In the genomic region with DNA sequence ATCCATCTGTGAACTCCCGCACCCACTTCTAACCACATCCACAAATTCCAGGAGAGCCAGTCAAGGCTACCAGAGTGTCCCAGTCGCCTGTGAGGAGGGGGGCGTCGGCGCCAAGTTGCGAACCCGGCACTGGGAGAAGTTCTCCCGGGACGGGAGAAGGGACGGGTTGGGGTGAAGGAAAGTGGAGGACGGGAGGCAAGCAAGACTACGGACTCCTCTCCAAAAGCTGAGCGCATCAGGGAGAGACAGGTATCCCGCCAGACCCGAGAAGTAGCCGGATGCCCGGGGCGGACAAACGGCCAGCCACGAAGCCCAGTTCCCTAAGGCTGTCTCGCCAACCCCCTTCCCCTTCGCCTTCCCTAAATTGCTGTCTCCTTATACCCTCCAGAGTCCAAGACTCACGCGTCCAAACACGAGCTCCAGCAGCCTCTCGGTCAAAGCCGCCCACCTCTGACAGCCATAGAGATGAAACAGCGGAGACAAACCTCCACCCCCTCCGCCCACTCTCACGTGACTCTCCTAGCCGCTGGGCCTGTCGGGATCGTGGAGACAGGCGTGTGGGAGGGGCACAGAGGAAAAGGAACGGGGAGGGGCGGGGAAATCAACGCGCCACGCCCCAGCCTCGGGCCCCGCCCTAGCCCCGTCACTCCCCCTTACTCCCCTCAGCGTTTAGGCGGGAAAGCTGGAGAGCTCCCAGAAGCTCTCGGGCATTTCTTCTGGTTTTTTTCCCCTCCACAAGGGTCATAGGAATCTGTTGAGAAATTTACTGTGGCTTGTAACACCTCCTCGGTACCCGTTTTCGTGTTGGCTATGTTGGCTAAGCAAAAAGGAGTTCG, we compare ENCODE assay signal across 1 cellular context.
A peak's percentile ranks its signal among the peaks of the same experiment; 100 is the strongest.
TF ChIP-seq lines count a peak whose summit lies in the region.

A gene with protein sequence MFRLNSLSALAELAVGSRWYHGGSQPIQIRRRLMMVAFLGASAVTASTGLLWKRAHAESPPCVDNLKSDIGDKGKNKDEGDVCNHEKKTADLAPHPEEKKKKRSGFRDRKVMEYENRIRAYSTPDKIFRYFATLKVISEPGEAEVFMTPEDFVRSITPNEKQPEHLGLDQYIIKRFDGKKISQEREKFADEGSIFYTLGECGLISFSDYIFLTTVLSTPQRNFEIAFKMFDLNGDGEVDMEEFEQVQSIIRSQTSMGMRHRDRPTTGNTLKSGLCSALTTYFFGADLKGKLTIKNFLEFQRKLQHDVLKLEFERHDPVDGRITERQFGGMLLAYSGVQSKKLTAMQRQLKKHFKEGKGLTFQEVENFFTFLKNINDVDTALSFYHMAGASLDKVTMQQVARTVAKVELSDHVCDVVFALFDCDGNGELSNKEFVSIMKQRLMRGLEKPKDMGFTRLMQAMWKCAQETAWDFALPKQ (minus strand): TSS at position 472 of the 836 bp plus-strand sequence. CDS start 59,286 bp downstream, outside the sequence.

TF ChIP-seq in HEK293, 187 proteins besides CTCF, POLR2A, EP300 and RAD21 (continued from another document and continues in another):
- no peak for TF ChIP-seq MZF1 (tag by site-specific recombination; IDR thresholded peaks at IDR 0.05; ENCODE audit: borderline replicate concordance)
- no peak for TF ChIP-seq ZNF184 (tag by site-specific recombination; IDR thresholded peaks at IDR 0.05)
- TF ChIP-seq ZNF530 (tag by site-specific recombination; IDR thresholded peaks at IDR 0.05; ENCODE audit: low read depth): no peak
- TF ChIP-seq ZNF24 (tag by site-specific recombination; IDR thresholded peaks at IDR 0.05): peak; percentile 54; the same call in 1 of the 2 replicates
- TF ChIP-seq ZNF521 (tag by site-specific recombination; IDR thresholded peaks at IDR 0.05): no peak
- TF ChIP-seq ZEB2 (tag by site-specific recombination; IDR thresholded peaks at IDR 0.05): peak; percentile 79
- no peak for TF ChIP-seq ZNF548 (tag by site-specific recombination; IDR thresholded peaks at IDR 0.05)
- no peak for TF ChIP-seq ZNF48 (tag by site-specific recombination; IDR thresholded peaks at IDR 0.05)
- peak; percentile 35; the same call in 1 of the 2 replicates for TF ChIP-seq GLIS1 (tag by site-specific recombination; IDR thresholded peaks at IDR 0.05)
- TF ChIP-seq BCL11A (tag by site-specific recombination; IDR thresholded peaks at IDR 0.05; ENCODE audit: low read depth): no peak
- TF ChIP-seq, protein P1, sequence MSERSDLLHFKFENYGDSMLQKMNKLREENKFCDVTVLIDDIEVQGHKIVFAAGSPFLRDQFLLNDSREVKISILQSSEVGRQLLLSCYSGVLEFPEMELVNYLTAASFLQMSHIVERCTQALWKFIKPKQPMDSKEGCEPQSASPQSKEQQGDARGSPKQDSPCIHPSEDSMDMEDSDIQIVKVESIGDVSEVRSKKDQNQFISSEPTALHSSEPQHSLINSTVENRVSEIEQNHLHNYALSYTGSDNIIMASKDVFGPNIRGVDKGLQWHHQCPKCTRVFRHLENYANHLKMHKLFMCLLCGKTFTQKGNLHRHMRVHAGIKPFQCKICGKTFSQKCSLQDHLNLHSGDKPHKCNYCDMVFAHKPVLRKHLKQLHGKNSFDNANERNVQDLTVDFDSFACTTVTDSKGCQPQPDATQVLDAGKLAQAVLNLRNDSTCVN (tag by site-specific recombination; optimal IDR thresholded peaks at IDR 0.05): peak; percentile 33
- peak; percentile 92 for TF ChIP-seq IKZF3 (tag by site-specific recombination; IDR thresholded peaks at IDR 0.05)
- TF ChIP-seq ZNF76 (tag by site-specific recombination; IDR thresholded peaks at IDR 0.05; ENCODE audit: borderline replicate concordance, low read depth): peak; percentile 94
- no peak for TF ChIP-seq ZNF121 (tag by site-specific recombination; IDR thresholded peaks at IDR 0.05)
- TF ChIP-seq, protein P2, sequence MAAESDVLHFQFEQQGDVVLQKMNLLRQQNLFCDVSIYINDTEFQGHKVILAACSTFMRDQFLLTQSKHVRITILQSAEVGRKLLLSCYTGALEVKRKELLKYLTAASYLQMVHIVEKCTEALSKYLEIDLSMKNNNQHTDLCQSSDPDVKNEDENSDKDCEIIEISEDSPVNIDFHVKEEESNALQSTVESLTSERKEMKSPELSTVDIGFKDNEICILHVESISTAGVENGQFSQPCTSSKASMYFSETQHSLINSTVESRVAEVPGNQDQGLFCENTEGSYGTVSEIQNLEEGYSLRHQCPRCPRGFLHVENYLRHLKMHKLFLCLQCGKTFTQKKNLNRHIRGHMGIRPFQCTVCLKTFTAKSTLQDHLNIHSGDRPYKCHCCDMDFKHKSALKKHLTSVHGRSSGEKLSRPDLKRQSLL (tag by site-specific recombination; IDR thresholded peaks at IDR 0.05): no peak
- TF ChIP-seq ZNF335 (tag by site-specific recombination; conservative IDR thresholded peaks at IDR 0.05): peak; percentile 73
- peak; percentile 87; the same call in 1 of the 2 replicates for TF ChIP-seq KLF7 (tag by site-specific recombination; IDR thresholded peaks at IDR 0.05; ENCODE audit: borderline replicate concordance)
- TF ChIP-seq, protein P3, sequence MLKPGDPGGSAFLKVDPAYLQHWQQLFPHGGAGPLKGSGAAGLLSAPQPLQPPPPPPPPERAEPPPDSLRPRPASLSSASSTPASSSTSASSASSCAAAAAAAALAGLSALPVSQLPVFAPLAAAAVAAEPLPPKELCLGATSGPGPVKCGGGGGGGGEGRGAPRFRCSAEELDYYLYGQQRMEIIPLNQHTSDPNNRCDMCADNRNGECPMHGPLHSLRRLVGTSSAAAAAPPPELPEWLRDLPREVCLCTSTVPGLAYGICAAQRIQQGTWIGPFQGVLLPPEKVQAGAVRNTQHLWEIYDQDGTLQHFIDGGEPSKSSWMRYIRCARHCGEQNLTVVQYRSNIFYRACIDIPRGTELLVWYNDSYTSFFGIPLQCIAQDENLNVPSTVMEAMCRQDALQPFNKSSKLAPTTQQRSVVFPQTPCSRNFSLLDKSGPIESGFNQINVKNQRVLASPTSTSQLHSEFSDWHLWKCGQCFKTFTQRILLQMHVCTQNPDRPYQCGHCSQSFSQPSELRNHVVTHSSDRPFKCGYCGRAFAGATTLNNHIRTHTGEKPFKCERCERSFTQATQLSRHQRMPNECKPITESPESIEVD (tag by site-specific recombination; IDR thresholded peaks at IDR 0.05): no peak
- TF ChIP-seq, protein P4, sequence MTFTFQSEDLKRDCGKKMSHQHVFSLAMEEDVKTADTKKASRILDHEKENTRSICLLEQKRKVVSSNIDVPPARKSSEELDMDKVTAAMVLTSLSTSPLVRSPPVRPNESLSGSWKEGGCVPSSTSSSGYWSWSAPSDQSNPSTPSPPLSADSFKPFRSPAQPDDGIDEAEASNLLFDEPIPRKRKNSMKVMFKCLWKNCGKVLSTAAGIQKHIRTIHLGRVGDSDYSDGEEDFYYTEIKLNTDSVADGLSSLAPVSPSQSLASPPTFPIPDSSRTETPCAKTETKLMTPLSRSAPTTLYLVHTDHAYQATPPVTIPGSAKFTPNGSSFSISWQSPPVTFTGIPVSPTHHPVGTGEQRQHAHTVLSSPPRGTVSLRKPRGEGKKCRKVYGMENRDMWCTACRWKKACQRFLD (tag by site-specific recombination; IDR thresholded peaks at IDR 0.05): no peak
- TF ChIP-seq KLF1 (tag by site-specific recombination; IDR thresholded peaks at IDR 0.05): peak; percentile 96
- peak; percentile 83 for TF ChIP-seq ZXDB (tag by site-specific recombination; IDR thresholded peaks at IDR 0.05)
- no peak for TF ChIP-seq ZNF670 (tag by site-specific recombination; IDR thresholded peaks at IDR 0.05; ENCODE audit: low read depth)
- peak; percentile 58 for TF ChIP-seq ZNF629 (tag by site-specific recombination; IDR thresholded peaks at IDR 0.05)
- peak; percentile 92 for TF ChIP-seq SP2 (tag by site-specific recombination; IDR thresholded peaks at IDR 0.05)
- TF ChIP-seq ZFP69B (tag by site-specific recombination; IDR thresholded peaks at IDR 0.05): peak; percentile 16
- no peak for TF ChIP-seq REPIN1 (tag by site-specific recombination; IDR thresholded peaks at IDR 0.05; ENCODE audit: low read depth)
- TF ChIP-seq FEZF1 (tag by site-specific recombination; IDR thresholded peaks at IDR 0.05): 0 out of 2 replicates have a peak, but pooled peaks have one; percentile 4
- TF ChIP-seq KLF16 (tag by site-specific recombination; IDR thresholded peaks at IDR 0.05): peak; percentile 98
- TF ChIP-seq ZNF16 (tag by site-specific recombination; IDR thresholded peaks at IDR 0.05; ENCODE audit: low read depth): no peak
- TF ChIP-seq ZNF555 (tag by site-specific recombination; conservative IDR thresholded peaks at IDR 0.05): no peak
- no peak for TF ChIP-seq ZNF133 (tag by site-specific recombination; IDR thresholded peaks at IDR 0.05)
- TF ChIP-seq, protein P5, sequence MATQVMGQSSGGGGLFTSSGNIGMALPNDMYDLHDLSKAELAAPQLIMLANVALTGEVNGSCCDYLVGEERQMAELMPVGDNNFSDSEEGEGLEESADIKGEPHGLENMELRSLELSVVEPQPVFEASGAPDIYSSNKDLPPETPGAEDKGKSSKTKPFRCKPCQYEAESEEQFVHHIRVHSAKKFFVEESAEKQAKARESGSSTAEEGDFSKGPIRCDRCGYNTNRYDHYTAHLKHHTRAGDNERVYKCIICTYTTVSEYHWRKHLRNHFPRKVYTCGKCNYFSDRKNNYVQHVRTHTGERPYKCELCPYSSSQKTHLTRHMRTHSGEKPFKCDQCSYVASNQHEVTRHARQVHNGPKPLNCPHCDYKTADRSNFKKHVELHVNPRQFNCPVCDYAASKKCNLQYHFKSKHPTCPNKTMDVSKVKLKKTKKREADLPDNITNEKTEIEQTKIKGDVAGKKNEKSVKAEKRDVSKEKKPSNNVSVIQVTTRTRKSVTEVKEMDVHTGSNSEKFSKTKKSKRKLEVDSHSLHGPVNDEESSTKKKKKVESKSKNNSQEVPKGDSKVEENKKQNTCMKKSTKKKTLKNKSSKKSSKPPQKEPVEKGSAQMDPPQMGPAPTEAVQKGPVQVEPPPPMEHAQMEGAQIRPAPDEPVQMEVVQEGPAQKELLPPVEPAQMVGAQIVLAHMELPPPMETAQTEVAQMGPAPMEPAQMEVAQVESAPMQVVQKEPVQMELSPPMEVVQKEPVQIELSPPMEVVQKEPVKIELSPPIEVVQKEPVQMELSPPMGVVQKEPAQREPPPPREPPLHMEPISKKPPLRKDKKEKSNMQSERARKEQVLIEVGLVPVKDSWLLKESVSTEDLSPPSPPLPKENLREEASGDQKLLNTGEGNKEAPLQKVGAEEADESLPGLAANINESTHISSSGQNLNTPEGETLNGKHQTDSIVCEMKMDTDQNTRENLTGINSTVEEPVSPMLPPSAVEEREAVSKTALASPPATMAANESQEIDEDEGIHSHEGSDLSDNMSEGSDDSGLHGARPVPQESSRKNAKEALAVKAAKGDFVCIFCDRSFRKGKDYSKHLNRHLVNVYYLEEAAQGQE (tag by site-specific recombination; IDR thresholded peaks at IDR 0.05): peak; percentile 93
- TF ChIP-seq ZNF473 (tag by site-specific recombination; IDR thresholded peaks at IDR 0.05): no peak
- peak; percentile 100 for TF ChIP-seq ZFHX2 (tag by site-specific recombination; conservative IDR thresholded peaks at IDR 0.05)
- TF ChIP-seq, protein P6, sequence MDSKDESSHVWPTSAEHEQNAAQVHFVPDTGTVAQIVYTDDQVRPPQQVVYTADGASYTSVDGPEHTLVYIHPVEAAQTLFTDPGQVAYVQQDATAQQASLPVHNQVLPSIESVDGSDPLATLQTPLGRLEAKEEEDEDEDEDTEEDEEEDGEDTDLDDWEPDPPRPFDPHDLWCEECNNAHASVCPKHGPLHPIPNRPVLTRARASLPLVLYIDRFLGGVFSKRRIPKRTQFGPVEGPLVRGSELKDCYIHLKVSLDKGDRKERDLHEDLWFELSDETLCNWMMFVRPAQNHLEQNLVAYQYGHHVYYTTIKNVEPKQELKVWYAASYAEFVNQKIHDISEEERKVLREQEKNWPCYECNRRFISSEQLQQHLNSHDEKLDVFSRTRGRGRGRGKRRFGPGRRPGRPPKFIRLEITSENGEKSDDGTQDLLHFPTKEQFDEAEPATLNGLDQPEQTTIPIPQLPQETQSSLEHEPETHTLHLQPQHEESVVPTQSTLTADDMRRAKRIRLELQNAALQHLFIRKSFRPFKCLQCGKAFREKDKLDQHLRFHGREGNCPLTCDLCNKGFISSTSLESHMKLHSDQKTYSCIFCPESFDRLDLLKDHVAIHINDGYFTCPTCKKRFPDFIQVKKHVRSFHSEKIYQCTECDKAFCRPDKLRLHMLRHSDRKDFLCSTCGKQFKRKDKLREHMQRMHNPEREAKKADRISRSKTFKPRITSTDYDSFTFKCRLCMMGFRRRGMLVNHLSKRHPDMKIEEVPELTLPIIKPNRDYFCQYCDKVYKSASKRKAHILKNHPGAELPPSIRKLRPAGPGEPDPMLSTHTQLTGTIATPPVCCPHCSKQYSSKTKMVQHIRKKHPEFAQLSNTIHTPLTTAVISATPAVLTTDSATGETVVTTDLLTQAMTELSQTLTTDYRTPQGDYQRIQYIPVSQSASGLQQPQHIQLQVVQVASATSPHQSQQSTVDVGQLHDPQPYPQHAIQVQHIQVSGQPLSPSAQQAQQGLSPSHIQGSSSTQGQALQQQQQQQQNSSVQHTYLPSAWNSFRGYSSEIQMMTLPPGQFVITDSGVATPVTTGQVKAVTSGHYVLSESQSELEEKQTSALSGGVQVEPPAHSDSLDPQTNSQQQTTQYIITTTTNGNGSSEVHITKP (tag by site-specific recombination; IDR thresholded peaks at IDR 0.05): peak; percentile 88
- TF ChIP-seq, protein P7, sequence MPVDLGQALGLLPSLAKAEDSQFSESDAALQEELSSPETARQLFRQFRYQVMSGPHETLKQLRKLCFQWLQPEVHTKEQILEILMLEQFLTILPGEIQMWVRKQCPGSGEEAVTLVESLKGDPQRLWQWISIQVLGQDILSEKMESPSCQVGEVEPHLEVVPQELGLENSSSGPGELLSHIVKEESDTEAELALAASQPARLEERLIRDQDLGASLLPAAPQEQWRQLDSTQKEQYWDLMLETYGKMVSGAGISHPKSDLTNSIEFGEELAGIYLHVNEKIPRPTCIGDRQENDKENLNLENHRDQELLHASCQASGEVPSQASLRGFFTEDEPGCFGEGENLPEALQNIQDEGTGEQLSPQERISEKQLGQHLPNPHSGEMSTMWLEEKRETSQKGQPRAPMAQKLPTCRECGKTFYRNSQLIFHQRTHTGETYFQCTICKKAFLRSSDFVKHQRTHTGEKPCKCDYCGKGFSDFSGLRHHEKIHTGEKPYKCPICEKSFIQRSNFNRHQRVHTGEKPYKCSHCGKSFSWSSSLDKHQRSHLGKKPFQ (tag by site-specific recombination; IDR thresholded peaks at IDR 0.05): no peak
- TF ChIP-seq ZBTB17 (tag by site-specific recombination; IDR thresholded peaks at IDR 0.05): peak; percentile 77
- TF ChIP-seq SETDB1 (IDR thresholded peaks at IDR 0.05; ENCODE audit: insufficient read length, low read length): no peak
- peak; percentile 62 for TF ChIP-seq ZNF324 (tag by site-specific recombination; IDR thresholded peaks at IDR 0.05)
- TF ChIP-seq KLF8 (tag by site-specific recombination; IDR thresholded peaks at IDR 0.05): peak; percentile 100
- TF ChIP-seq ZNF10 (tag by site-specific recombination; IDR thresholded peaks at IDR 0.05): 0 out of 2 replicates have a peak, but pooled peaks have one; percentile 21
- TF ChIP-seq ZNF37A (tag by site-specific recombination; IDR thresholded peaks at IDR 0.05): no peak
- peak; percentile 71; the same call in 1 of the 2 replicates for TF ChIP-seq ZNF501 (tag by site-specific recombination; IDR thresholded peaks at IDR 0.05)
